10 cellular contexts compared by ENCODE assay signal in genomic region chr11:13289081-13289480, GRCh38. TPM values are rescaled to one million over a fixed set of nuclear protein-coding genes. Genes with fewer than 3 reads are reported as not detected.
A peak's percentile ranks its signal among the peaks of the same experiment; 100 is the strongest.
DNase-seq lines count a peak whose midpoint lies in the region; ATAC-seq, FAIRE-seq and TF ChIP-seq lines count a peak whose summit lies in the region.
"Had no signal": no experiment of that assay in that cellular context is flagged by ENCODE, and none has a peak within 500 bp of the region (broad histone marks: within the 10 kb centered on the region; RNA-seq: fewer than 3 reads in every experiment).

No MANE protein-coding gene starts in this region.

- peak; percentile 42 to 70 for DNase-seq in cardiac muscle cell (ENCODE audit: low read depth in 1 of 2, low spot score in 1 of 2)
- DNase-seq in right cardiac atrium = no peak
- no peak for DNase-seq in RWPE2 (ENCODE audit: low spot score)
- DNase-seq in fibroblast of villous mesenchyme (ENCODE audit: low read depth) = peak; percentile 39
- DNase-seq in urothelium cell line (ENCODE audit: low spot score) = peak; percentile 19
- DNase-seq in NCI-H446 (lab: John Stamatoyannopoulos, UW) = no peak
- no peak for DNase-seq in activated naive CD4-positive, alpha-beta T cell treated with anti-CD3 and anti-CD28 coated beads for 36 hours
- no peak for DNase-seq in SKM-1 treated with dmso at 0.1 percent for 144 hours (lab: John Stamatoyannopoulos, UW; ENCODE audit: unreplicated experiment)
- DNase-seq: activated naive CD4-positive, alpha-beta T cell treated with anti-CD3 and anti-CD28 coated beads, Interleukin-2, amount 10 ng/mL, durations not matched to agents 7 days and 5 days had no signal

- no peak for ATAC-seq in right cardiac atrium
- ATAC-seq in RWPE2 (ENCODE audit: low read depth) = peak; percentile 38; the same call in 1 of the 3 replicates

- WGBS in right cardiac atrium = 80% methylated on average over 1 of the region's 1 CpG

- peaks cover 8% of the 10 kb centered on the region for H3K36me3 Mint-ChIP-seq in activated naive CD4-positive, alpha-beta T cell treated with anti-CD3 and anti-CD28 coated beads for 36 hours (ENCODE audit: low read depth)

- no peak for FAIRE-seq in urothelium cell line (lab: Jason Lieb, UNC)

- intact Hi-C loops in right cardiac atrium (cut with DNase I) = no loop called here
- intact Hi-C loops in activated naive CD4-positive, alpha-beta T cell treated with anti-CD3 and anti-CD28 coated beads for 36 hours (cut with micrococcal nuclease) = loop anchor here (10.0 kb wide), 1 partner anchor 1444 kb away; the partner anchor contains the start of gene USP47

- TF ChIP-seq CTCF in cardiac muscle cell (IDR thresholded peaks at IDR 0.05; ENCODE audit: low read depth, low read length) = no peak
- no peak for TF ChIP-seq CTCF in RWPE2 (IDR thresholded peaks at IDR 0.05; ENCODE audit: poor library complexity, severe bottlenecking)
- no peak for TF ChIP-seq CTCF in fibroblast of villous mesenchyme (IDR thresholded peaks at IDR 0.05; ENCODE audit: insufficient read depth, low read depth, low read length)

- H3K4me1 Mint-ChIP-seq in activated naive CD4-positive, alpha-beta T cell treated with anti-CD3 and anti-CD28 coated beads for 36 hours (ENCODE audit: low read depth) = peaks cover 76% of the 10 kb centered on the region

- H3K4me3 ChIP-seq in cardiac muscle cell (no peak overlapping the region), right cardiac atrium (ENCODE audit: low read length) (no peak overlapping the region), RWPE2 (ENCODE audit: severe bottlenecking) (no peak overlapping the region), fibroblast of villous mesenchyme (ENCODE audit: low read depth, low read length) (no peak overlapping the region)

- no peaks in the 10 kb centered on the region for H3K27me3 Mint-ChIP-seq in activated naive CD4-positive, alpha-beta T cell treated with anti-CD3 and anti-CD28 coated beads for 36 hours (ENCODE audit: low read depth)
- H3K27me3 Mint-ChIP-seq: activated naive CD4-positive, alpha-beta T cell treated with anti-CD3 and anti-CD28 coated beads, Interleukin-2, amount 10 ng/mL, durations not matched to agents 7 days and 5 days had no signal

- CTCF ChIA-PET in activated naive CD4-positive, alpha-beta T cell treated with anti-CD3 and anti-CD28 coated beads for 36 hours (lab: Charles Lee) = no interaction called here

- H3K27ac ChIP-seq in cardiac muscle cell (no peak overlapping the region), right cardiac atrium (ENCODE audit: low read length) (no peak overlapping the region), RWPE2 (ENCODE audit: poor library complexity, severe bottlenecking) (no peak overlapping the region)
- H3K27ac ChIP-seq: parathyroid adenoma had no signal

- no peak overlapping the region for H3K27ac Mint-ChIP-seq in activated naive CD4-positive, alpha-beta T cell treated with anti-CD3 and anti-CD28 coated beads for 36 hours
- H3K27ac Mint-ChIP-seq: activated naive CD4-positive, alpha-beta T cell treated with anti-CD3 and anti-CD28 coated beads, Interleukin-2, amount 10 ng/mL, durations not matched to agents 7 days and 5 days had no signal

- H3K27me3 ChIP-seq in cardiac muscle cell (no peaks in the 10 kb centered on the region), right cardiac atrium (ENCODE audit: control insufficient read depth, insufficient read depth) (no peaks in the 10 kb centered on the region), RWPE2 (ENCODE audit: insufficient read depth, poor library complexity, severe bottlenecking) (no peaks in the 10 kb centered on the region)

- H3K9me3 ChIP-seq in cardiac muscle cell (ENCODE audit: low read depth) (no peaks in the 10 kb centered on the region), right cardiac atrium (ENCODE audit: control insufficient read depth, low read length) (no peaks in the 10 kb centered on the region), RWPE2 (ENCODE audit: severe bottlenecking) (no peaks in the 10 kb centered on the region)

- no peak overlapping the region for H3K4me3 Mint-ChIP-seq in activated naive CD4-positive, alpha-beta T cell treated with anti-CD3 and anti-CD28 coated beads for 36 hours
- H3K4me3 Mint-ChIP-seq: activated naive CD4-positive, alpha-beta T cell treated with anti-CD3 and anti-CD28 coated beads, Interleukin-2, amount 10 ng/mL, durations not matched to agents 7 days and 5 days had no signal

- H3K4me1 ChIP-seq in cardiac muscle cell (ENCODE audit: low read depth) (no peaks in the 10 kb centered on the region), right cardiac atrium (ENCODE audit: control insufficient read depth, insufficient read depth, low read length) (no peaks in the 10 kb centered on the region), RWPE2 (ENCODE audit: insufficient read depth, poor library complexity, severe bottlenecking) (peaks cover 12% of the 10 kb centered on the region)
- H3K4me1 ChIP-seq: parathyroid adenoma had no signal

- no peaks in the 10 kb centered on the region for H3K9me3 Mint-ChIP-seq in activated naive CD4-positive, alpha-beta T cell treated with anti-CD3 and anti-CD28 coated beads for 36 hours

- H3K36me3 ChIP-seq in cardiac muscle cell (no peaks in the 10 kb centered on the region), RWPE2 (ENCODE audit: low read depth) (no peaks in the 10 kb centered on the region)

RNA-seq across cellular contexts. Expression of gene BMAL1, which starts 11.5 kb away (rescaled TPM):
- total RNA-seq in cardiac muscle cell (3.9 and 8.9 TPM in 2 replicates), right cardiac atrium (10 to 100 TPM in 3 of 4 donors, 1 to 10 TPM in 1; 6.5 to 23.4 (median 19.0) TPM), fibroblast of villous mesenchyme (10.4 and 11.0 TPM in 2 replicates)
- polyA plus RNA-seq in cardiac muscle cell (4.0 and 12.4 TPM in 2 replicates), right cardiac atrium (8.5 TPM)
- total RNA-seq in activated naive CD4-positive, alpha-beta T cell treated with anti-CD3 and anti-CD28 coated beads for 36 hours = 10 to 100 TPM; 28.2 to 29.0 TPM

Comparison
In these comparisons a context has a peak if more than half of its experiments do, and no peak if none do; other contexts are left out.
1. DNase-seq: peak in cardiac muscle cell (2 of 2), fibroblast of villous mesenchyme (single experiment) and urothelium cell line (single experiment); none in right cardiac atrium (0 of 3), RWPE2 (single experiment), NCI-H446 (0 of 2), activated naive CD4-positive, alpha-beta T cell treated with anti-CD3 and anti-CD28 coated beads for 36 hours (single experiment) and SKM-1 treated with dmso at 0.1 percent for 144 hours (single experiment).